8 cellular contexts compared by ENCODE assay signal in the genomic region with DNA sequence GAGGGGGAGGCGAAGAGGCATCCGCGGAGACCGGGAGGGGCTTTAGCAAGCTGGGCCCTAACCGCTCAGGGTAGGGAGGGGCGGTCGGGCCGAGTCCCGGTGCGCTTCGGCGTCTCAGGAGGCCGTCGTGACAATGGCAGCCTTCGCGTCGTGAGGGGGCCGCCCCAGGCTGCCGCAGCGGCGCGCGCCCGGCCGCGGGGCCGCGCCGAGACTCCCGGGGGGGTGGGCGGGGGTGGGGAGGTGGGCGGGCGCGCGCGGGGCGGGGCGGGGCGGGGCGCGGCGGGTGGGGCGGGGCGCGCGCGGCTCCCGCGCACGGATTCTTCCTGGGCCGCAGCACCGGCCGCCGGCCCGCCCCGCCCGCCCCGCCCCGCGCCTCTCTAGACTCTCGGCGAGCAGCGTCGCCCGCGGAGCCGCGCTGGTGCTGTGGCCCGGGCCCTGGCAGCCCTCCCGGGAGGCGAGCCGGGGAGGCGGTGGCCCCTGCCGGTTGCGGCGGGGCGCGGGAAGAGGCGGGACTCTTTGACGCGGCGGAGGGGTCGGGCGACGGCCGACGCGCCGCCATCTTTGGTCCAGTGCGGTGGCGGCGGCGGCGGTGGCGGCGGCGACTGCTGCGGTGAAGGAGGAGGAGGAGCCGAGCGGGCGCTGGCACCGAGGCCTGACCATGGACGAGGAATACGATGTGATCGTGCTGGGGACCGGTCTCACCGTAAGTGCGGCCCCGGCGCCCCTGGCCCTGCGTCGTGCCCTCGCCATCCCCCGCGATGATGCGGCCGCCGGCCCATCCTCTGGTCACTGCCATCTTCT. TPM values are rescaled to one million over a fixed set of nuclear protein-coding genes. Genes with fewer than 3 reads are reported as not detected.
DNase-seq lines count a peak whose midpoint lies in the region; ATAC-seq and TF ChIP-seq lines count a peak whose summit lies in the region.

GDI1 (plus strand) TSS at position 558 of the 801 bp plus-strand sequence; CDS start at position 659, 101 bp downstream.

- H3K9me3 Mint-ChIP-seq in CD8-positive, alpha-beta memory T cell = no peaks in the 10 kb centered on the region
- peaks cover 0 to 5% (median 0%) of the 10 kb centered on the region in 11 donors for H3K9me3 Mint-ChIP-seq in naive thymus-derived CD4-positive, alpha-beta T cell

- peaks cover 21% of the 10 kb centered on the region for H3K4me1 ChIP-seq in CD8-positive, alpha-beta memory T cell (ENCODE audit: insufficient read depth, low read length)
- H3K4me1 ChIP-seq in esophagus squamous epithelium = peaks cover 6 to 27% (median 7%) of the 10 kb centered on the region in 3 donors
- H3K4me1 ChIP-seq in naive thymus-derived CD4-positive, alpha-beta T cell (ENCODE audit: control insufficient read depth in 2 of 2, insufficient read depth in 2 of 2, low read length in 2 of 2) = no peaks in the 10 kb centered on the region
- peaks cover 0 to 19% (median 14%) of the 10 kb centered on the region in 4 donors for H3K4me1 ChIP-seq in tibial artery

- H3K27me3 ChIP-seq in CD8-positive, alpha-beta memory T cell (ENCODE audit: insufficient read depth, low read length, poor library complexity, severe bottlenecking) = no peaks in the 10 kb centered on the region
- H3K27me3 ChIP-seq in esophagus squamous epithelium (no peaks in the 10 kb centered on the region), tibial artery (no peaks in the 10 kb centered on the region)
- no peaks in the 10 kb centered on the region for H3K27me3 ChIP-seq in naive thymus-derived CD4-positive, alpha-beta T cell (ENCODE audit: control insufficient read depth in 2 of 2, insufficient read depth in 2 of 2, low read length in 2 of 2)

- POLR2A ChIA-PET in CD8-positive, alpha-beta memory T cell (lab: Charles Lee) = no interaction called here
- POLR2A ChIA-PET in naive thymus-derived CD4-positive, alpha-beta T cell (lab: Charles Lee) = interaction anchor here (0.5 to 2.0 kb wide), 6 partner anchors 22 to 78 kb away, joined by 3 to 9 read pairs (median 3); partner anchors contain the start of gene RPL10

- H3K27me3 Mint-ChIP-seq in CD8-positive, alpha-beta memory T cell = peaks cover 0 to 16% of the 10 kb centered on the region in 2 donors
- no peaks in the 10 kb centered on the region for H3K27me3 Mint-ChIP-seq in naive thymus-derived CD4-positive, alpha-beta T cell

- peak within 1 kb of the TSS; percentile 81 to 94 (median 86) for H3K4me3 Mint-ChIP-seq in CD8-positive, alpha-beta memory T cell
- peak within 1 kb of the TSS; percentile 75 to 90 (median 86) for H3K4me3 Mint-ChIP-seq in naive thymus-derived CD4-positive, alpha-beta T cell

- H3K36me3 Mint-ChIP-seq in CD8-positive, alpha-beta memory T cell = peaks cover 0 to 64% (median 0%) of the 10 kb centered on the region in 3 donors
- peaks cover 0 to 3% (median 0%) of the 10 kb centered on the region in 5 donors for H3K36me3 Mint-ChIP-seq in naive thymus-derived CD4-positive, alpha-beta T cell

- intact Hi-C loops in esophagus squamous epithelium (cut with DNase I) (no loop called here), tibial artery (cut with DNase I; ENCODE audit: low total_unique reads) (no loop called here)
- intact Hi-C loops in naive thymus-derived CD4-positive, alpha-beta T cell (cut with micrococcal nuclease) = loop anchor here (1.0 to 5.0 kb wide), 7 partner anchors 8 to 80 kb away; partner anchors contain the start of genes ATP6AP1 (in 2 of the 2), FAM3A (in 1 of the 2), LAGE3 (in 1 of the 2) and PLXNA3 (in 1 of the 2)

- H3K9me3 ChIP-seq in CD8-positive, alpha-beta memory T cell (ENCODE audit: low read length) = no peaks in the 10 kb centered on the region
- H3K9me3 ChIP-seq in esophagus squamous epithelium (no peaks in the 10 kb centered on the region), tibial artery (no peaks in the 10 kb centered on the region)
- H3K9me3 ChIP-seq in naive thymus-derived CD4-positive, alpha-beta T cell (ENCODE audit: control insufficient read depth in 2 of 3, low read length in 3 of 3) = no peaks in the 10 kb centered on the region

- peak; percentile 56 to 76 (median 61) for DNase-seq in CD8-positive, alpha-beta memory T cell
- peak; percentile 37 for DNase-seq in HCEC 1CT
- peak; percentile 43 for DNase-seq in NCI-H748 treated with DMSO at 0.1 percent for 48 hours (lab: John Stamatoyannopoulos, UW)
- peak; percentile 45 for DNase-seq in activated T-helper 1 cell treated with Interleukin-2 at 50 U/mL for 16 hours (ENCODE audit: low read depth)
- no peak for DNase-seq in esophagus squamous epithelium (lab: John Stamatoyannopoulos, UW)
- DNase-seq in naive thymus-derived CD4-positive, alpha-beta T cell = peak; percentile 39 to 72 (median 62)
- peak; percentile 42 to 74 for DNase-seq in tibial artery
- DNase-seq in GF-D8 (lab: John Stamatoyannopoulos, UW) = no peak

- 0% methylated on average over 1 of the region's 118 CpGs; no CpG with 5 or more reads in 1 of the 2 donors for WGBS in esophagus squamous epithelium, 2 donors

- peak; percentile 88 for ATAC-seq in naive thymus-derived CD4-positive, alpha-beta T cell

- CTCF ChIA-PET in CD8-positive, alpha-beta memory T cell (lab: Charles Lee) = no interaction called here
- CTCF ChIA-PET in naive thymus-derived CD4-positive, alpha-beta T cell (lab: Charles Lee) = no interaction called here

- peak within 1 kb of the TSS; percentile 58 for H3K4me3 ChIP-seq in CD8-positive, alpha-beta memory T cell (ENCODE audit: low read length)
- H3K4me3 ChIP-seq in esophagus squamous epithelium (peak within 1 kb of the TSS; percentile 60 to 80 (median 71)), tibial artery (peak within 1 kb of the TSS; percentile 85 to 86)
- peak within 1 kb of the TSS; percentile 48 for H3K4me3 ChIP-seq in naive thymus-derived CD4-positive, alpha-beta T cell (ENCODE audit: low read length)

- no peaks in the 10 kb centered on the region for H3K36me3 ChIP-seq in CD8-positive, alpha-beta memory T cell (ENCODE audit: insufficient read depth, low read length)
- H3K36me3 ChIP-seq in esophagus squamous epithelium (peaks cover 5 to 74% (median 8%) of the 10 kb centered on the region in 3 donors), tibial artery (peaks cover 3 to 50% (median 26%) of the 10 kb centered on the region in 3 donors)
- H3K36me3 ChIP-seq in naive thymus-derived CD4-positive, alpha-beta T cell (ENCODE audit: control insufficient read depth in 2 of 3, insufficient read depth in 3 of 3, low read length in 3 of 3) = peaks cover 0 to 29% (median 0%) of the 10 kb centered on the region in 3 experiments

- peak in 2 of 4 donors; percentile 35 to 70 for TF ChIP-seq POLR2A in esophagus squamous epithelium (IDR thresholded peaks at IDR 0.05)

- peak within 1 kb of the TSS; percentile 87 to 98 (median 92) for H3K27ac Mint-ChIP-seq in CD8-positive, alpha-beta memory T cell
- H3K27ac Mint-ChIP-seq in naive thymus-derived CD4-positive, alpha-beta T cell = peak within 1 kb of the TSS; percentile 82 to 97 (median 91)

- H3K27ac ChIP-seq in CD8-positive, alpha-beta memory T cell (ENCODE audit: low read depth, low read length) = peak within 1 kb of the TSS; percentile 31
- H3K27ac ChIP-seq in esophagus squamous epithelium (peak within 1 kb of the TSS; percentile 80 to 96 (median 91)), tibial artery (peak within 1 kb of the TSS; percentile 86 to 92)
- H3K27ac ChIP-seq in naive thymus-derived CD4-positive, alpha-beta T cell (ENCODE audit: low read depth, low read length) = peak within 1 kb of the TSS; percentile 85

- H3K4me1 Mint-ChIP-seq in CD8-positive, alpha-beta memory T cell = peaks cover 17 to 32% (median 20%) of the 10 kb centered on the region in 3 donors
- peaks cover 0 to 35% (median 15%) of the 10 kb centered on the region in 7 donors for H3K4me1 Mint-ChIP-seq in naive thymus-derived CD4-positive, alpha-beta T cell

- TF ChIP-seq CTCF in esophagus squamous epithelium (IDR thresholded peaks at IDR 0.05) (no peak), tibial artery (IDR thresholded peaks at IDR 0.05) (no peak)

RNA-seq across cellular contexts. Expression of gene GDI1, which starts in this region (rescaled TPM):
- total RNA-seq in CD8-positive, alpha-beta memory T cell = 100 to 1,000 TPM; 107 to 113 TPM
- 49.1 TPM for polyA plus RNA-seq in CD8-positive, alpha-beta memory T cell
- 10 to 100 TPM; 35.2 to 82.6 (median 35.6) TPM for total RNA-seq in esophagus squamous epithelium
- 100 to 1,000 TPM; 106 to 174 (median 140) TPM for total RNA-seq in naive thymus-derived CD4-positive, alpha-beta T cell
- polyA plus RNA-seq in naive thymus-derived CD4-positive, alpha-beta T cell = 10 to 100 TPM; 18.8 to 28.6 TPM

Comparison
In these comparisons a context has a peak if more than half of its experiments do, and no peak if none do; other contexts are left out.
1. DNase-seq: peak in CD8-positive, alpha-beta memory T cell (5 of 5), HCEC 1CT (single experiment), NCI-H748 treated with DMSO at 0.1 percent for 48 hours (single experiment), activated T-helper 1 cell treated with Interleukin-2 at 50 U/mL for 16 hours (single experiment), naive thymus-derived CD4-positive, alpha-beta T cell (9 of 9) and tibial artery (2 of 2); none in esophagus squamous epithelium (single experiment) and GF-D8 (single experiment).
2. H3K27ac ChIP-seq: peak in every context shown above with its lines; median percentile 91 in esophagus squamous epithelium; 89 in tibial artery; 85 in naive thymus-derived CD4-positive, alpha-beta T cell; 31 in CD8-positive, alpha-beta memory T cell.
3. intact Hi-C loops: an anchor here in naive thymus-derived CD4-positive, alpha-beta T cell (1.0 to 5.0 kb wide); none called in esophagus squamous epithelium and tibial artery.
4. Peak in every context shown above with its lines, with median percentiles within 50 percentile points of each other: H3K4me3 ChIP-seq.